In genomic region chr1:24507423-24507804, GRCh38 we compare ENCODE assay signal across 13 cellular contexts. TPM values are rescaled to one million over a fixed set of nuclear protein-coding genes. Genes with fewer than 3 reads are reported as not detected.
A peak's percentile ranks its signal among the peaks of the same experiment; 100 is the strongest.
DNase-seq lines count a peak whose midpoint lies in the region; ATAC-seq and TF ChIP-seq lines count a peak whose summit lies in the region.
"Had no signal": no experiment of that assay in that cellular context is flagged by ENCODE, and none has a peak within 500 bp of the region (broad histone marks: within the 10 kb centered on the region; RNA-seq: fewer than 3 reads in every experiment).

No MANE protein-coding gene starts in this region.

- H3K9ac ChIP-seq in HUES48 (ENCODE audit: low read depth, low read length) (0 out of 2 replicates have a peak overlapping the region, but pooled peaks have one; percentile 1), iPS-20b (ENCODE audit: low read depth, low read length) (peak overlapping the region; percentile 24; the same call in 1 of the 2 replicates)

- H3K36me3 ChIP-seq in HUES48 (ENCODE audit: control insufficient read depth, insufficient read depth, low read length): no peaks in the 10 kb centered on the region; the same call in 1 of the 2 replicates
- no peaks in the 10 kb centered on the region for H3K36me3 ChIP-seq in iPS-20b (ENCODE audit: insufficient read depth, low read depth, low read length)
- no peaks in the 10 kb centered on the region for H3K36me3 ChIP-seq in vagina

- H3K9me3 Mint-ChIP-seq in activated T-helper 1 cell treated with anti-CD3 and anti-CD28 coated beads, Interleukin-12 subunit alpha, Interleukin-12 subunit beta, Interleukin-2, Interleukin-4 antibody, amounts not matched to agents 30 ng/mL and 10 ng/mL and 1 ng/mL, durations not matched to agents 14 hours and 24 hours and 36 hours: no peaks in the 10 kb centered on the region
- H3K9me3 Mint-ChIP-seq in osteocyte (ENCODE audit: unreplicated experiment): peaks cover 6% of the 10 kb centered on the region

- no peak for TF ChIP-seq POLR2A in vagina (IDR thresholded peaks at IDR 0.05)

- intact Hi-C loops in activated T-helper 1 cell treated with anti-CD3 and anti-CD28 coated beads, Interleukin-12 subunit alpha, Interleukin-12 subunit beta, Interleukin-2, Interleukin-4 antibody, amounts not matched to agents 30 ng/mL and 10 ng/mL and 1 ng/mL, durations not matched to agents 14 hours and 24 hours and 36 hours (cut with micrococcal nuclease): loop anchor here (10.0 kb wide), 1 partner anchor 737 kb away; the partner anchor contains the start of gene RSRP1
- intact Hi-C loops in vagina (cut with DNase I): no loop called here

- H3K4me3 ChIP-seq in HUES48 (ENCODE audit: low read depth, low read length) (no peak overlapping the region), iPS-20b (ENCODE audit: low read length) (no peak overlapping the region), vagina (no peak overlapping the region)

- peaks cover 33% of the 10 kb centered on the region for H3K4me1 ChIP-seq in HUES48 (ENCODE audit: control insufficient read depth, insufficient read depth, low read length)
- peaks cover 23% of the 10 kb centered on the region; the same call in 1 of the 2 replicates for H3K4me1 ChIP-seq in iPS-20b (ENCODE audit: insufficient read depth, low read length)
- H3K4me1 ChIP-seq in vagina: peaks cover 17% of the 10 kb centered on the region

- H3K27ac Mint-ChIP-seq in activated T-helper 1 cell treated with anti-CD3 and anti-CD28 coated beads, Interleukin-12 subunit alpha, Interleukin-12 subunit beta, Interleukin-2, Interleukin-4 antibody, amounts not matched to agents 30 ng/mL and 10 ng/mL and 1 ng/mL, durations not matched to agents 14 hours and 24 hours and 36 hours: peak overlapping the region; percentile 87
- no peak overlapping the region for H3K27ac Mint-ChIP-seq in osteocyte (ENCODE audit: unreplicated experiment)

- H3K27ac ChIP-seq in C4-2B (peak overlapping the region; percentile 25; the same call in 1 of the 2 replicates), HUES48 (ENCODE audit: low read depth, low read length) (peak overlapping the region; percentile 91), iPS-20b (ENCODE audit: low read length) (no peak overlapping the region), vagina (no peak overlapping the region)

- ATAC-seq in GM21447 (IDR thresholded peaks at IDR 0.05; ENCODE audit: unreplicated experiment): no peak
- ATAC-seq: sciatic nerve had no signal

- H3K4me3 Mint-ChIP-seq in activated T-helper 1 cell treated with anti-CD3 and anti-CD28 coated beads, Interleukin-12 subunit alpha, Interleukin-12 subunit beta, Interleukin-2, Interleukin-4 antibody, amounts not matched to agents 30 ng/mL and 10 ng/mL and 1 ng/mL, durations not matched to agents 14 hours and 24 hours and 36 hours: peak overlapping the region; percentile 66
- no peak overlapping the region for H3K4me3 Mint-ChIP-seq in osteocyte (ENCODE audit: unreplicated experiment)

- no peak for DNase-seq in activated T-helper 1 cell treated with anti-CD3 and anti-CD28 coated beads, Interleukin-12 subunit alpha, Interleukin-12 subunit beta, Interleukin-2, Interleukin-4 antibody, amounts not matched to agents 30 ng/mL and 10 ng/mL and 1 ng/mL, durations not matched to agents 14 hours and 24 hours and 36 hours (ENCODE audit: low spot score)
- DNase-seq in vagina (ENCODE audit: extremely low spot score in 2 of 2) (no peak), osteocyte (ENCODE audit: extremely low spot score, unreplicated experiment) (no peak), cortex of kidney (lab: John Stamatoyannopoulos, UW) (no peak)
- DNase-seq: DMS153; NCI-H2081 treated with DMSO at 0.1 percent for 48 hours; NCI-H526 treated with DMSO at 0.1 percent for 48 hours; stimulated activated CD4-positive, alpha-beta T cell treated with anti-CD3 and anti-CD28 coated beads, Interleukin-4, amount 100 ng/mL, for 1 hour had no signal

- no peaks in the 10 kb centered on the region for H3K27me3 ChIP-seq in HUES48 (ENCODE audit: control insufficient read depth, insufficient read depth, low read length)
- H3K27me3 ChIP-seq in iPS-20b (ENCODE audit: insufficient read depth, low read length): peaks cover 17% of the 10 kb centered on the region; the same call in 1 of the 2 replicates
- no peaks in the 10 kb centered on the region for H3K27me3 ChIP-seq in vagina

- peaks cover 70% of the 10 kb centered on the region for H3K4me1 Mint-ChIP-seq in activated T-helper 1 cell treated with anti-CD3 and anti-CD28 coated beads, Interleukin-12 subunit alpha, Interleukin-12 subunit beta, Interleukin-2, Interleukin-4 antibody, amounts not matched to agents 30 ng/mL and 10 ng/mL and 1 ng/mL, durations not matched to agents 14 hours and 24 hours and 36 hours (ENCODE audit: low read depth)
- peaks cover 13% of the 10 kb centered on the region for H3K4me1 Mint-ChIP-seq in osteocyte (ENCODE audit: unreplicated experiment)

- H3K36me3 Mint-ChIP-seq in activated T-helper 1 cell treated with anti-CD3 and anti-CD28 coated beads, Interleukin-12 subunit alpha, Interleukin-12 subunit beta, Interleukin-2, Interleukin-4 antibody, amounts not matched to agents 30 ng/mL and 10 ng/mL and 1 ng/mL, durations not matched to agents 14 hours and 24 hours and 36 hours (ENCODE audit: low read depth): peaks cover 33% of the 10 kb centered on the region
- H3K36me3 Mint-ChIP-seq in osteocyte (ENCODE audit: unreplicated experiment): peaks cover 3% of the 10 kb centered on the region

- H3K9me3 ChIP-seq in HUES48 (ENCODE audit: control insufficient read depth, insufficient read depth, low read length) (no peaks in the 10 kb centered on the region), iPS-20b (ENCODE audit: insufficient read depth, low read depth, low read length) (no peaks in the 10 kb centered on the region), vagina (no peaks in the 10 kb centered on the region)

- TF ChIP-seq CTCF in C4-2B (conservative IDR thresholded peaks at IDR 0.05) (no peak), vagina (IDR thresholded peaks at IDR 0.05) (no peak), osteocyte (IDR thresholded peaks at IDR 0.05) (no peak)

- H3K27me3 Mint-ChIP-seq in activated T-helper 1 cell treated with anti-CD3 and anti-CD28 coated beads, Interleukin-12 subunit alpha, Interleukin-12 subunit beta, Interleukin-2, Interleukin-4 antibody, amounts not matched to agents 30 ng/mL and 10 ng/mL and 1 ng/mL, durations not matched to agents 14 hours and 24 hours and 36 hours (ENCODE audit: insufficient read depth): no peaks in the 10 kb centered on the region
- no peaks in the 10 kb centered on the region for H3K27me3 Mint-ChIP-seq in osteocyte (ENCODE audit: unreplicated experiment)

RNA-seq across cellular contexts. Expression of gene RCAN3, which starts 4.8 kb away (rescaled TPM):
- 26.5 and 26.8 TPM in 2 replicates for total RNA-seq in activated T-helper 1 cell treated with anti-CD3 and anti-CD28 coated beads, Interleukin-12 subunit alpha, Interleukin-12 subunit beta, Interleukin-2, Interleukin-4 antibody, amounts not matched to agents 30 ng/mL and 10 ng/mL and 1 ng/mL, durations not matched to agents 14 hours and 24 hours and 36 hours
- 11.3 TPM for total RNA-seq in vagina
- total RNA-seq in osteocyte: 9.8 and 10.3 TPM in 2 replicates

RNA-seq across cellular contexts. Expression of gene NCMAP, which starts 48.5 kb away (rescaled TPM):
- not detected in 2 replicates for total RNA-seq in activated T-helper 1 cell treated with anti-CD3 and anti-CD28 coated beads, Interleukin-12 subunit alpha, Interleukin-12 subunit beta, Interleukin-2, Interleukin-4 antibody, amounts not matched to agents 30 ng/mL and 10 ng/mL and 1 ng/mL, durations not matched to agents 14 hours and 24 hours and 36 hours
- 0.25 TPM for total RNA-seq in vagina
- total RNA-seq in osteocyte: not detected in 2 replicates

Comparison
In these comparisons a context has a peak if more than half of its experiments do, and no peak if none do; other contexts are left out.
1. H3K27ac ChIP-seq: peak in C4-2B (single experiment) and HUES48 (single experiment); none in iPS-20b (single experiment) and vagina (single experiment).